In genomic region chr12:12467701-12468218, GRCh38 we compare ENCODE assay signal across 1 cellular context.
TF ChIP-seq lines count a peak whose summit lies in the region.

No MANE protein-coding gene starts in this region.

TF ChIP-seq in IMR-90, 13 proteins besides CTCF, POLR2A, EP300 and RAD21 (continued from another document):
- TF ChIP-seq ELK1 (IDR thresholded peaks at IDR 0.05; ENCODE audit: borderline replicate concordance, low read depth, low read length) = no peak
- no peak for TF ChIP-seq BHLHE40 (IDR thresholded peaks at IDR 0.05; ENCODE audit: low read depth, low read length)
- no peak for TF ChIP-seq CHD1 (IDR thresholded peaks at IDR 0.05; ENCODE audit: low read depth, low read length)
- no peak for TF ChIP-seq MAFK (IDR thresholded peaks at IDR 0.05; ENCODE audit: low read depth, low read length)
- TF ChIP-seq FOS (IDR thresholded peaks at IDR 0.05; ENCODE audit: low read depth, low read length) = no peak
- TF ChIP-seq RFX5 (IDR thresholded peaks at IDR 0.05; ENCODE audit: low read depth, low read length) = no peak
- no peak for TF ChIP-seq CEBPB (IDR thresholded peaks at IDR 0.05; ENCODE audit: low read depth, low read length)
- TF ChIP-seq MAZ (IDR thresholded peaks at IDR 0.05; ENCODE audit: borderline replicate concordance, low read depth, low read length) = no peak
- TF ChIP-seq SMC3 (IDR thresholded peaks at IDR 0.05; ENCODE audit: low read depth, low read length) = no peak
- TF ChIP-seq RCOR1 (IDR thresholded peaks at IDR 0.05; ENCODE audit: insufficient replicate concordance, low read length) = no peak
- TF ChIP-seq MXI1 (IDR thresholded peaks at IDR 0.05; ENCODE audit: borderline replicate concordance, low read depth, low read length) = no peak
- no peak for TF ChIP-seq NFE2L2 (IDR thresholded peaks at IDR 0.05; ENCODE audit: low read depth, low read length)
